In the genomic region with DNA sequence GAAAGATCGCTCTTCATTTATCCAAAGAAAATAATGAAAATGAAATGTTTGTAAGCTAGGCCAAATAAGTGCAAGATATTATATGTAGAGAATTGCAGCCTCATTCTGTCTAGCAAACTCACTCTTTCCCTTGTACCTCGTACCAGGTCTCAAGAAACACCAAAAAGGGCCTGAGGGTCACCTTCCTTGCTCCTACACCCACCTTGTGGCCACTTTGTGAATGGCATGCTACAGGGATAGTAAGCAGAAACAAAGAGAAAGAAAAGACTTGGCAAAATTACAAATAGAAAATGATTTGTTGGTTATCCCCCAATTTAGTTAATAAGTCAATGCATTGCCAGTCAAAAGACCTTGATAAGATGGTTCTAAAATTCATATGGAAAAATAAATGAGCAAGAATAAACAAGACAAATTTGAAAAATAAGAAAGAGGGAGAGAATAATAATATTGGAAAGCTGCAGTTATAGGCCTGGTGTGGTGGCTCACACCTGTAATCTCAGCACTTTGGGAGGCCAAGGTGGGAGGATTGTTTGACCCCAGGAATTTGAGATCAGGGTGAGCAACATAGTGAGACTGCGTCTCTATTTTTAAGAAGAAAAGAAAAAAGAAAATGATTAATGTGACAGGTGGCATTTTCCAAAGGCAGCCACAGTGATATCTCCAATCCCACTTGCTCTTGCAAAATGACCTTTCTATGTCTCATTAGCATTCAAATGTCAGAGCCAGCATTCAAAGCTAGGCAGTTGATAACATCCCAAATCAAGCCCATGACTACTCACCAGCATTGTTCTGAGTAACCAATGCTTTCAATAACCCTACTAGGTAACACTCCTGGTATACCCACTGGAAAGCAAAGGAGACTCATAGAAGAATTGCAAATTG, we compare ENCODE assay signal across 8 cellular contexts. TPM values are rescaled to one million over a fixed set of nuclear protein-coding genes. Genes with fewer than 3 reads are reported as not detected.
DNase-seq lines count a peak whose midpoint lies in the region; ATAC-seq and TF ChIP-seq lines count a peak whose summit lies in the region.

No MANE protein-coding gene starts in this region.

- WGBS in mammary epithelial cell (ENCODE audit: low coverage, missing lambda C conversion rate): 68% methylated on average over 3 of the region's 3 CpGs

- dilution Hi-C loops in mammary epithelial cell (cut with HindIII; ENCODE audit: low sequenced_read_pairs): loop anchor here (5.0 to 25.0 kb wide), 2 partner anchors 88 to 173 kb away; a partner anchor contains a TSS

- peak; percentile 97 for TF ChIP-seq CTCF in VCaP (conservative IDR thresholded peaks at IDR 0.05)
- TF ChIP-seq CTCF in mammary epithelial cell (conservative IDR thresholded peaks at IDR 0.05 in 1 of 2, IDR thresholded peaks at IDR 0.05 in 1 of 2; ENCODE audit: extremely low read depth in 1 of 2, insufficient read depth in 1 of 2, low read depth in 1 of 2, low read length in 2 of 2): peak; percentile 90 to 97

- intact Hi-C loops in mammary epithelial cell (cut with micrococcal nuclease) (loop anchor here (1.0 to 5.0 kb wide), 3 partner anchors 71 to 159 kb away; no protein-coding TSS in a partner anchor), left colon (cut with DNase I, micrococcal nuclease) (loop anchor here in 1 of 2 donors (5.0 kb wide), 1 partner anchor 158 kb away; no protein-coding TSS in a partner anchor)

- H3K36me3 ChIP-seq in mammary epithelial cell (ENCODE audit: insufficient read depth, low read length): no peaks in the 10 kb centered on the region

- ATAC-seq in HG02885 (IDR thresholded peaks at IDR 0.05; ENCODE audit: poor library complexity, unreplicated experiment) (peak; percentile 44), left colon (peak; percentile 61), GM21367 (IDR thresholded peaks at IDR 0.05; ENCODE audit: unreplicated experiment) (no peak)

- DNase-seq in ELR (ENCODE audit: low read depth): peak; percentile 83
- DNase-seq in NCI-H2171 (lab: John Stamatoyannopoulos, UW): peak; percentile 56
- DNase-seq in mammary epithelial cell: peak; percentile 48
- DNase-seq in left colon: peak; percentile 59 to 86
- DNase-seq in stimulated activated CD4-positive, alpha-beta T cell treated with anti-CD3 and anti-CD28 coated beads, TNF-alpha, amount 100 ng/mL, for 4 hours (ENCODE audit: low read depth in 3 of 3): peak; percentile 54 to 60 (median 55)

- no peaks in the 10 kb centered on the region for H3K27me3 ChIP-seq in mammary epithelial cell (ENCODE audit: insufficient read depth, low read length)

- no peaks in the 10 kb centered on the region for H4K20me1 ChIP-seq in mammary epithelial cell (ENCODE audit: insufficient read depth, low read length)

- in situ Hi-C loops in mammary epithelial cell (cut with MboI; ENCODE audit: low sequenced_read_pairs in 2 of 2): loop anchor here in 1 of 2 donors (10.0 kb wide), 1 partner anchor 165 kb away; no protein-coding TSS in a partner anchor

- H2AFZ ChIP-seq in mammary epithelial cell (ENCODE audit: low read depth, low read length): no peak overlapping the region

- no peaks in the 10 kb centered on the region for H3K9me3 ChIP-seq in mammary epithelial cell (replicated peaks; ENCODE audit: insufficient read depth, low read length)

- CTCF ChIA-PET in mammary epithelial cell (lab: Charles Lee; ENCODE audit: low non-redundant PET): interaction anchor here (0.7 kb wide), 1 partner anchor 167 kb away, joined by 3 read pairs; no protein-coding TSS in a partner anchor

- no peak overlapping the region for H3K4me2 ChIP-seq in mammary epithelial cell (ENCODE audit: insufficient read depth, low read depth, low read length)

- H3K4me3 ChIP-seq in mammary epithelial cell (replicated peaks in 1 of 3; ENCODE audit: insufficient read depth in 1 of 3, low read depth in 2 of 3, low read length in 3 of 3): no peak overlapping the region

- H3K27ac ChIP-seq in VCaP (no peak overlapping the region), mammary epithelial cell (ENCODE audit: insufficient read depth, low read depth, low read length) (no peak overlapping the region)

- peaks cover 30% of the 10 kb centered on the region for H3K4me1 ChIP-seq in mammary epithelial cell (ENCODE audit: insufficient read depth, low read length)

- H3K79me2 ChIP-seq in mammary epithelial cell (ENCODE audit: insufficient read depth, low read length): no peaks in the 10 kb centered on the region

- no TSS peak for BruUV-seq in mammary epithelial cell (replicated peaks; lab: Mats Ljungman, UMichigan)

- H3K9ac ChIP-seq in mammary epithelial cell (ENCODE audit: insufficient read depth, low read length): no peak overlapping the region

RNA-seq across cellular contexts. Expression of a gene that starts 38.8 kb away (rescaled TPM):
- under 1 TPM in 1 of 2 donors, not detected in 1; under 0.01 TPM for total RNA-seq in mammary epithelial cell
- not detected for polyA plus RNA-seq in mammary epithelial cell
- not detected for polyA minus RNA-seq in mammary epithelial cell
- not detected for total RNA-seq in left colon

RNA-seq across cellular contexts. Expression of a gene that starts 42.7 kb away (rescaled TPM):
- total RNA-seq in mammary epithelial cell: not detected
- polyA plus RNA-seq in mammary epithelial cell: not detected
- not detected for polyA minus RNA-seq in mammary epithelial cell
- total RNA-seq in left colon: under 1 TPM in 1 of 2 donors, not detected in 1; 0.43 TPM
